13 cellular contexts compared by ENCODE assay signal in genomic region chr19:48665786-48666185, GRCh38. TPM values are rescaled to one million over a fixed set of nuclear protein-coding genes. Genes with fewer than 3 reads are reported as not detected.
"Had no signal": no experiment of that assay in that cellular context is flagged by ENCODE, and none has a peak within 500 bp of the region (broad histone marks: within the 10 kb centered on the region; RNA-seq: fewer than 3 reads in every experiment).

No MANE protein-coding gene starts in this region.

- H3K4me3 ChIP-seq: GM23248, HAP-1 had no signal

- H3K4me2 ChIP-seq: KMS-11 had no signal

- H2AFZ ChIP-seq: GM23248 had no signal

- H3K36me3 ChIP-seq: HAP-1 had no signal

- H3K27ac Mint-ChIP-seq: HFFc6 had no signal

- H3K4me3 Mint-ChIP-seq: HFFc6 had no signal

- H3K9ac ChIP-seq: GM23248, KMS-11 had no signal

- DNase-seq: GM23248, GOT3, H7, HFFc6, IMR-90, Karpas-422, KBM-7 had no signal

- ATAC-seq: HCT116 had no signal

- H3K9me3 ChIP-seq: HAP-1 had no signal

- H3K27ac ChIP-seq: GM23248, HL-60, KMS-11 had no signal

RNA-seq across cellular contexts. Expression of gene NTN5, which starts 7.0 kb away (rescaled TPM):
- total RNA-seq: H7, HT1080, IMR-90 had no signal
- polyA plus RNA-seq: GM23248 had no signal

RNA-seq across cellular contexts. Expression of gene FUT2, which starts 30.0 kb away (rescaled TPM):
- total RNA-seq: GM23248, H4, HFFc6, HT1080, IMR-90 had no signal
- polyA plus RNA-seq: IMR-90 had no signal
